30 cellular contexts compared by ENCODE assay signal in the genomic region with DNA sequence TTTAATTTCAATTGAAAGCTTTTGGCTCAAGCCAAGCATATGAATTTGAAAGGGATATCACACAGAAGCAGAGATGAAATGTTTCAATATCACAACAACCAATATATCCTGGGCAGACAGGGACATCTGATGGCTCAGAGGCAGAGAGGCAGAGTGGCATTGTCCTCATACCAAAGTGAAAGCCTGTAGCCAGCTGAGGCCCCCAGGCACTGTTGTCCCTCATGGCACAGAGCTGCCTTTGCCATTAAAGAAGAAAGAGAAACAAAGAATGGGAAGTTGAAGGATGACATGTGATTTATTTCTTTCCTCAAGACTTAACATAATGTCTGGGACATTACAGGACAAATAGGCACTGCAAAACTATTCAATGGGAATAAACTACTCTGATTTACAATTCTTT.
"Had no signal": no experiment of that assay in that cellular context is flagged by ENCODE, and none has a peak within 500 bp of the region (broad histone marks: within the 10 kb centered on the region; RNA-seq: fewer than 3 reads in every experiment).

No MANE protein-coding gene starts in this region.

- H3K4me1 ChIP-seq: esophagus squamous epithelium, heart right ventricle, lower lobe of right lung, prostate gland, right atrium auricular region, suprapubic skin, transverse colon, upper lobe of right lung, uterus had no signal

- H3K4me2 ChIP-seq: smooth muscle cell had no signal

- H3K36me3 ChIP-seq: esophagus squamous epithelium, heart right ventricle, lower lobe of right lung, prostate gland, right atrium auricular region, suprapubic skin, transverse colon, upper lobe of right lung, uterus had no signal

- H3K9me3 ChIP-seq: esophagus squamous epithelium, heart right ventricle, lower lobe of right lung, prostate gland, right atrium auricular region, suprapubic skin, transverse colon, upper lobe of right lung, uterus had no signal

- ATAC-seq: heart right ventricle; left colon; left ventricle myocardium superior; lower lobe of right lung; natural killer cell; sciatic nerve; stimulated activated naive CD8-positive, alpha-beta T cell treated with anti-CD3 and anti-CD28 coated beads, Interleukin-15, amount 100 ng/mL, for 72 hours; upper lobe of right lung had no signal

- H3K4me3 ChIP-seq: coronary artery, esophagus squamous epithelium, heart right ventricle, lower lobe of right lung, prostate gland, right atrium auricular region, smooth muscle cell, suprapubic skin, transverse colon, upper lobe of right lung, uterus had no signal

- DNase-seq: dermis blood vessel endothelial cell; effector memory CD4-positive, alpha-beta T cell; erythroblast; esophagus squamous epithelium; foreskin melanocyte; glutamatergic neuron; heart right ventricle; hippocampal formation; kidney glomerular epithelial cell; left colon; left ventricle myocardium superior; lower lobe of right lung; natural killer cell; stimulated activated CD4-positive, alpha-beta T cell treated with anti-CD3 and anti-CD28 coated beads, Interleukin-12 subunit alpha, Interleukin-12 subunit beta, amount 100 ng/mL, for 4 hours; stimulated activated CD4-positive, alpha-beta T cell treated with anti-CD3 and anti-CD28 coated beads, Interleukin-1b, Interleukin-23, amount 100 ng/mL, for 48 hours; stimulated activated CD4-positive, alpha-beta T cell treated with anti-CD3 and anti-CD28 coated beads, Interleukin-4, amount 100 ng/mL, for 1 hour; stimulated activated CD8-positive, alpha-beta memory T cell treated with anti-CD3 and anti-CD28 coated beads, Interleukin-4, amount 100 ng/mL, for 48 hours; stimulated activated naive CD4-positive, alpha-beta T cell; stimulated activated naive CD8-positive, alpha-beta T cell treated with anti-CD3 and anti-CD28 coated beads, Interleukin-15, amount 100 ng/mL, for 72 hours; transverse colon; upper lobe of right lung; uterus had no signal

- H3K27me3 ChIP-seq: esophagus squamous epithelium, heart right ventricle, right atrium auricular region, suprapubic skin, transverse colon, upper lobe of right lung, uterus had no signal

- FAIRE-seq: endometrium, islet of Langerhans had no signal

- H3K27ac ChIP-seq: coronary artery, esophagus squamous epithelium, heart right ventricle, lower lobe of right lung, prostate gland, right atrium auricular region, suprapubic skin, transverse colon, upper lobe of right lung, uterus had no signal
